In genomic region chr4:144402176-144402575, GRCh38 we compare ENCODE assay signal across 17 cellular contexts.
DNase-seq lines count a peak whose midpoint lies in the region; ATAC-seq and TF ChIP-seq lines count a peak whose summit lies in the region.
"Had no signal": no experiment of that assay in that cellular context is flagged by ENCODE, and none has a peak within 500 bp of the region (broad histone marks: within the 10 kb centered on the region; RNA-seq: fewer than 3 reads in every experiment).

No MANE protein-coding gene starts in this region.

- no peak for TF ChIP-seq CTCF in cardiac muscle cell (IDR thresholded peaks at IDR 0.05; ENCODE audit: low read depth, low read length)

- H3K14ac ChIP-seq in neuronal stem cell (ENCODE audit: low read length), result no peak overlapping the region

- H3K9me3 ChIP-seq in cardiac muscle cell (ENCODE audit: low read depth) (no peaks in the 10 kb centered on the region), neuronal stem cell (replicated peaks in 1 of 2; ENCODE audit: control insufficient read depth in 2 of 2, insufficient read depth in 1 of 2, low read depth in 1 of 2, low read length in 2 of 2) (peaks cover 0 to 2% of the 10 kb centered on the region in 2 donors)
- H3K9me3 ChIP-seq: Caco-2 had no signal

- no peak overlapping the region for H2AK5ac ChIP-seq in neuronal stem cell (ENCODE audit: low read depth, low read length)

- H2BK120ac ChIP-seq in neuronal stem cell (ENCODE audit: low read depth, low read length), result no peak overlapping the region

- no peak overlapping the region for H3K4ac ChIP-seq in neuronal stem cell (ENCODE audit: low read length)

- H3K18ac ChIP-seq in neuronal stem cell (ENCODE audit: low read length), result no peak overlapping the region

- ATAC-seq in left ventricle myocardium superior, result no peak
- no peak for ATAC-seq in HG02623 (IDR thresholded peaks at IDR 0.05; ENCODE audit: unreplicated experiment)
- ATAC-seq: CD8-positive, alpha-beta T cell had no signal

- H4K8ac ChIP-seq in neuronal stem cell (ENCODE audit: low read depth, low read length), result no peak overlapping the region

- H3K4me1 ChIP-seq in cardiac muscle cell (ENCODE audit: low read depth) (peaks cover 20% of the 10 kb centered on the region), neuronal stem cell (ENCODE audit: control insufficient read depth in 2 of 2, insufficient read depth in 1 of 2, low read depth in 1 of 2, low read length in 2 of 2) (peaks cover 3 to 8% of the 10 kb centered on the region in 2 donors)
- H3K4me1 ChIP-seq: BLaER1, Caco-2 had no signal

- H2AFZ ChIP-seq in neuronal stem cell (ENCODE audit: low read length), result peak overlapping the region; percentile 49

- H3K23ac ChIP-seq in neuronal stem cell (ENCODE audit: low read depth, low read length, poor library complexity), result no peak overlapping the region

- no peak overlapping the region for H2BK15ac ChIP-seq in neuronal stem cell (ENCODE audit: low read length)

- H3K27ac ChIP-seq in cardiac muscle cell (peak overlapping the region; percentile 86), neuronal stem cell (replicated peaks; ENCODE audit: low read length) (peak overlapping the region; percentile 87)
- H3K27ac ChIP-seq: 22Rv1, BLaER1, C4-2B had no signal

- H2BK5ac ChIP-seq in neuronal stem cell (ENCODE audit: low read length), result no peak overlapping the region

- no peak overlapping the region for H2BK12ac ChIP-seq in neuronal stem cell (ENCODE audit: low read length)

- DNase-seq in cardiac muscle cell (ENCODE audit: low read depth in 1 of 2, low spot score in 1 of 2) (peak in 1 of 2 donors; percentile 86), left ventricle myocardium superior (no peak), iPS DF 19.7 (ENCODE audit: low read depth, low spot score) (peak; percentile 1), neuronal stem cell (ENCODE audit: low spot score) (peak; percentile 52), NCI-H510A treated with DMSO at 0.1 percent for 48 hours (lab: John Stamatoyannopoulos, UW) (no peak), erythroblast (lab: John Stamatoyannopoulos, UW) (no peak)
- DNase-seq: Caco-2; CD4-positive, CD25-positive, alpha-beta regulatory T cell; CD8-positive, alpha-beta T cell; DMS153; GF-D8; GOT3; HCEC 1CT had no signal

- no peak overlapping the region for H4K91ac ChIP-seq in neuronal stem cell (ENCODE audit: low read depth, low read length, poor library complexity)

- no peak overlapping the region for H3K9ac ChIP-seq in neuronal stem cell (ENCODE audit: low read depth, low read length, poor library complexity)
- H3K9ac ChIP-seq: BLaER1 had no signal

- no CpG with 5 or more reads among the region's 2 CpGs for WGBS in neuronal stem cell (ENCODE audit: extremely low coverage in 2 of 2, insufficient read length in 2 of 2, insufficient replicate concordance in 1 of 2), 2 donors

- no peak overlapping the region for H3K4me2 ChIP-seq in neuronal stem cell (ENCODE audit: insufficient read depth, low read length, poor library complexity, severe bottlenecking)
- H3K4me2 ChIP-seq: BLaER1 had no signal

- intact Hi-C loops in left ventricle myocardium superior (cut with micrococcal nuclease), result no loop called here

- no peaks in the 10 kb centered on the region for H3K36me3 ChIP-seq in cardiac muscle cell
- H3K36me3 ChIP-seq in neuronal stem cell (replicated peaks in 1 of 2; ENCODE audit: control insufficient read depth in 2 of 2, insufficient read depth in 2 of 2, low read length in 2 of 2), result no peaks in the 10 kb centered on the region
- H3K36me3 ChIP-seq: BLaER1 had no signal

- H3K27me3 ChIP-seq in cardiac muscle cell (no peaks in the 10 kb centered on the region), neuronal stem cell (ENCODE audit: control insufficient read depth in 3 of 3, insufficient read depth in 3 of 3, low read depth in 1 of 3, low read length in 3 of 3) (no peaks in the 10 kb centered on the region)
- H3K27me3 ChIP-seq: BLaER1 had no signal

- H3K79me1 ChIP-seq in neuronal stem cell (ENCODE audit: low read depth, low read length), result no peaks in the 10 kb centered on the region

- no peak overlapping the region for H3K4me3 ChIP-seq in cardiac muscle cell
- no peak overlapping the region for H3K4me3 ChIP-seq in neuronal stem cell (ENCODE audit: low read length in 2 of 2)
- H3K4me3 ChIP-seq: BLaER1 had no signal

- no peak for TF ChIP-seq POLR2A in erythroblast (IDR thresholded peaks at IDR 0.05; ENCODE audit: low read length)

Comparison
In these comparisons a context has a peak if more than half of its experiments do, and no peak if none do; other contexts are left out.
1. DNase-seq: peak in iPS DF 19.7 (single experiment) and neuronal stem cell (single experiment); none in left ventricle myocardium superior (single experiment), NCI-H510A treated with DMSO at 0.1 percent for 48 hours (single experiment) and erythroblast (0 of 2).